In the genomic region with DNA sequence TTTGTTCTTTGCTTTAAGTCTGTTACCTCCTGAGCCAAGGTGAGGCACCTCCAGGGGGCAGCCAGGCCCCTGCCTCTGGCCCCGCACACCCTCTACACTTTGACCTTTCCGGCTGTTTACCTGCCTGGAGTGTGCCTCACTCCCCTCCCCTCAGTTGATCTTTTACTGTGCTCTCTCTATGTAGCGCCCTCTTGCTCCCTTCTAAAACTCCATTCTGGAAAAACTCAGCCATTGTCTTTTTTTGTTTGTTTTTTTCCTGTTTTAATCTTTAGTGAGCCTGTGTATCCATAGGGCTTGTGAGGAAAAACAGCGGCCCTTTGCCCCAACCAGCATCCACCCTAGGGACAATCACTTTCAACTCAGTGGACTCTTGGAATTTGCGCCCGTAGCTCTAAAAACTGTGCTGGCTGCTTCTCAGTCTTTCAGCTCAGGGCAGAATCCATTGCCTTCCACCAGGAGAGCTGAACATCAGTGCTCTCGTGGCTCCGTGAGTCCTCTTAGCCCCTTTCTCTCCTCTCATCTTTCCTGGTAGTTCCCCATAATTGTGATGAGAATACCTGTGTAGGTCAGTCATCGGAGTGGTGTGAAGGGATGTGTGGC, we compare ENCODE assay signal across 20 cellular contexts. TPM values are rescaled to one million over a fixed set of nuclear protein-coding genes. Genes with fewer than 3 reads are reported as not detected.
A peak's percentile ranks its signal among the peaks of the same experiment; 100 is the strongest.
DNase-seq lines count a peak whose midpoint lies in the region; ATAC-seq and TF ChIP-seq lines count a peak whose summit lies in the region.
"Had no signal": no experiment of that assay in that cellular context is flagged by ENCODE, and none has a peak within 500 bp of the region (broad histone marks: within the 10 kb centered on the region; RNA-seq: fewer than 3 reads in every experiment).

No MANE protein-coding gene starts in this region.

- peaks cover 31% of the 10 kb centered on the region for H3K4me1 Mint-ChIP-seq in CD4-positive, alpha-beta T cell (ENCODE audit: low read depth)
- H3K4me1 Mint-ChIP-seq in GM23338 (peaks cover 14% of the 10 kb centered on the region), neural crest cell (peaks cover 12% of the 10 kb centered on the region)
- peaks cover 22 to 24% of the 10 kb centered on the region in 2 donors for H3K4me1 Mint-ChIP-seq in effector memory CD8-positive, alpha-beta T cell (ENCODE audit: low read depth in 2 of 2)

- H3K36me3 ChIP-seq in GM23338 (ENCODE audit: insufficient read depth) (no peaks in the 10 kb centered on the region; the same call in 1 of the 2 replicates), H7 (replicated peaks; ENCODE audit: control insufficient read depth, insufficient read depth, low read length) (peaks cover 8% of the 10 kb centered on the region), uterus (no peaks in the 10 kb centered on the region)

- H3K9me3 ChIP-seq in CD4-positive, alpha-beta T cell (ENCODE audit: control insufficient read depth, low read length) = no peaks in the 10 kb centered on the region
- no peaks in the 10 kb centered on the region for H3K9me3 ChIP-seq in uterus
- H3K9me3 ChIP-seq: thoracic aorta had no signal

- peaks cover 8% of the 10 kb centered on the region; the same call in 1 of the 2 replicates for H3F3A ChIP-seq in GM23338 (replicated peaks; ENCODE audit: low read depth)

- H3K4me3 ChIP-seq in GM23338 = no peak overlapping the region
- H3K4me3 ChIP-seq in H7 (ENCODE audit: insufficient read depth, low read depth, low read length) = no peak overlapping the region
- H3K4me3 ChIP-seq in uterus = no peak overlapping the region
- H3K4me3 ChIP-seq: thoracic aorta had no signal

- intact Hi-C loops in CD4-positive, alpha-beta T cell (cut with DNase I, micrococcal nuclease) = no loop called here
- intact Hi-C loops in uterus (cut with DNase I; ENCODE audit: low total_unique reads) = no loop called here

- H3K27ac Mint-ChIP-seq in CD4-positive, alpha-beta T cell = peak overlapping the region; percentile 57
- H3K27ac Mint-ChIP-seq in GM23338 = no peak overlapping the region
- H3K27ac Mint-ChIP-seq in effector memory CD8-positive, alpha-beta T cell = peak overlapping the region; percentile 36 to 38
- no peak overlapping the region for H3K27ac Mint-ChIP-seq in neural crest cell (ENCODE audit: unreplicated experiment)
- H3K27ac Mint-ChIP-seq: nephron progenitor cell had no signal

- no peak for TF ChIP-seq CTCF in CD4-positive, alpha-beta T cell (IDR thresholded peaks at IDR 0.05)
- TF ChIP-seq CTCF in GM23338 (conservative IDR thresholded peaks at IDR 0.05; ENCODE audit: low read depth in 2 of 2) = 0 out of 4 replicates have a peak, but pooled peaks have one; percentile 9 to 15
- no peak for TF ChIP-seq CTCF in neural crest cell (conservative IDR thresholded peaks at IDR 0.05)
- TF ChIP-seq CTCF in uterus (IDR thresholded peaks at IDR 0.05) = no peak

- peaks cover 5% of the 10 kb centered on the region for H4K20me1 ChIP-seq in GM23338 (replicated peaks; ENCODE audit: insufficient read depth)

- no peak for ATAC-seq in CD4-positive, alpha-beta T cell (ENCODE audit: poor library complexity)
- ATAC-seq in GM23338 = no peak
- ATAC-seq in effector memory CD8-positive, alpha-beta T cell (replicated peaks) = no peak
- ATAC-seq: foreskin keratinocyte, right cardiac atrium had no signal

- no peaks in the 10 kb centered on the region for H3K9me2 ChIP-seq in GM23338 (ENCODE audit: insufficient read depth)

- H3K79me2 ChIP-seq in GM23338 (replicated peaks; ENCODE audit: insufficient read depth) = peaks cover 11% of the 10 kb centered on the region

- H3K27me3 Mint-ChIP-seq in CD4-positive, alpha-beta T cell = peaks cover 6% of the 10 kb centered on the region
- H3K27me3 Mint-ChIP-seq in GM23338 (ENCODE audit: insufficient read depth, low read depth, poor library complexity) (peaks cover 11% of the 10 kb centered on the region), neural crest cell (ENCODE audit: low read depth) (peaks cover 7% of the 10 kb centered on the region)
- no peaks in the 10 kb centered on the region for H3K27me3 Mint-ChIP-seq in effector memory CD8-positive, alpha-beta T cell

- CTCF ChIA-PET in CD4-positive, alpha-beta T cell (lab: Charles Lee) = no interaction called here

- H3K4me3 Mint-ChIP-seq in CD4-positive, alpha-beta T cell = peak overlapping the region; percentile 13
- H3K4me3 Mint-ChIP-seq in GM23338 (no peak overlapping the region; the same call in 2 of the 3 replicates), neural crest cell (peak overlapping the region; percentile 71)
- peak overlapping the region in 1 of 2 donors; percentile 1 for H3K4me3 Mint-ChIP-seq in effector memory CD8-positive, alpha-beta T cell
- H3K4me3 Mint-ChIP-seq: nephron progenitor cell had no signal

- DNase-seq in CD4-positive, alpha-beta T cell = no peak
- DNase-seq in GM23338 (ENCODE audit: low spot score) (no peak), neural crest cell (ENCODE audit: low read depth, low spot score) (no peak), substantia nigra (lab: John Stamatoyannopoulos, UW) (no peak), H7 (no peak), uterus (no peak)
- DNase-seq in effector memory CD8-positive, alpha-beta T cell = no peak
- DNase-seq: activated CD4-positive, alpha-beta T cell treated with anti-CD3 and anti-CD28 coated beads, Interleukin-2, amount 50 U/mL, for 48 hours; DMS53; foreskin keratinocyte; HCEC 1CT; NCI-H226; nephron progenitor cell; NK-92 treated with Interleukin-12 subunit alpha and Interleukin-12 subunit beta, amount 100 ng/mL, for 24 hours; stimulated activated CD4-positive, alpha-beta T cell treated with anti-CD3 and anti-CD28 coated beads, Interleukin-2, amount 100 ng/mL, for 24 hours; T1000 had no signal

- H3K36me3 Mint-ChIP-seq in CD4-positive, alpha-beta T cell (ENCODE audit: low read depth) = peaks cover 62% of the 10 kb centered on the region
- H3K36me3 Mint-ChIP-seq in GM23338 (ENCODE audit: low read depth) = peaks cover 30% of the 10 kb centered on the region
- peaks cover 72% of the 10 kb centered on the region for H3K36me3 Mint-ChIP-seq in effector memory CD8-positive, alpha-beta T cell (ENCODE audit: insufficient read depth)
- H3K36me3 Mint-ChIP-seq in neural crest cell (ENCODE audit: low read depth) = peaks cover 6% of the 10 kb centered on the region

- no peaks in the 10 kb centered on the region for H3K9me3 Mint-ChIP-seq in CD4-positive, alpha-beta T cell
- H3K9me3 Mint-ChIP-seq in GM23338 (no peaks in the 10 kb centered on the region), neural crest cell (no peaks in the 10 kb centered on the region)
- H3K9me3 Mint-ChIP-seq in effector memory CD8-positive, alpha-beta T cell = no peaks in the 10 kb centered on the region
- H3K9me3 Mint-ChIP-seq: nephron progenitor cell had no signal

- H3K27me3 ChIP-seq in CD4-positive, alpha-beta T cell (ENCODE audit: control insufficient read depth, insufficient read depth, low read length) = no peaks in the 10 kb centered on the region
- no peaks in the 10 kb centered on the region for H3K27me3 ChIP-seq in GM23338 (ENCODE audit: insufficient read depth)
- no peaks in the 10 kb centered on the region for H3K27me3 ChIP-seq in H7 (ENCODE audit: control insufficient read depth, insufficient read depth, low read length)
- H3K27me3 ChIP-seq in uterus = no peaks in the 10 kb centered on the region
- H3K27me3 ChIP-seq: foreskin keratinocyte had no signal

- no peak overlapping the region for H3K27ac ChIP-seq in CD4-positive, alpha-beta T cell (ENCODE audit: low read depth, low read length)
- H3K27ac ChIP-seq in GM23338 (ENCODE audit: low read depth) (no peak overlapping the region), substantia nigra (ENCODE audit: low read depth, low read length, poor library complexity, severe bottlenecking) (no peak overlapping the region), uterus (no peak overlapping the region)
- H3K27ac ChIP-seq: foreskin keratinocyte, thoracic aorta had no signal

- POLR2A ChIA-PET in CD4-positive, alpha-beta T cell (lab: Charles Lee) = interaction anchor here (1.0 kb wide), 1 partner anchor 8 kb away, joined by 3 read pairs; no protein-coding TSS in a partner anchor

- no peak for TF ChIP-seq POLR2A in uterus (IDR thresholded peaks at IDR 0.05)

- no peak overlapping the region for H2AFZ ChIP-seq in GM23338

- no peak overlapping the region for H3K4me2 ChIP-seq in GM23338

- H3K4me1 ChIP-seq in GM23338 (ENCODE audit: insufficient read depth) (0 out of 2 replicates have a peak, but pooled peaks cover 3% of the 10 kb centered on the region), uterus (peaks cover 5 to 13% of the 10 kb centered on the region in 2 donors)
- H3K4me1 ChIP-seq: foreskin keratinocyte had no signal

RNA-seq across cellular contexts. Expression of gene AMDHD2, which starts 4.3 kb away (rescaled TPM):
- total RNA-seq in CD4-positive, alpha-beta T cell = 100 to 1,000 TPM; 171 to 177 TPM
- 62.1 and 68.1 TPM in 2 replicates for total RNA-seq in GM23338 (2014; rRNA removed; shearing (Covaris generic))
- polyA plus RNA-seq in GM23338 (2016; fragmentation: Nextera tagmentation; extraction: Ambion mirVana) = 12.2 and 20.2 TPM in 2 replicates
- total RNA-seq in neural crest cell = 50.9 and 58.3 TPM in 2 replicates
- 50.5 and 62.3 TPM in 2 replicates for total RNA-seq in H7 (2014; rRNA removed; shearing (Covaris generic))
- total RNA-seq in uterus = 10 to 100 TPM in 3 of 4 donors, 1 to 10 TPM in 1; 7.9 to 36.5 (median 22.0) TPM

RNA-seq across cellular contexts. Expression of gene CEMP1, which starts 6.8 kb away (rescaled TPM):
- total RNA-seq in CD4-positive, alpha-beta T cell = 1 to 10 TPM; 1.0 to 1.8 TPM
- total RNA-seq in GM23338 (2014; rRNA removed; shearing (Covaris generic)) = 0.31 TPM in 1 of 2 replicates, not detected in the other
- 7.5 and 10.1 TPM in 2 replicates for polyA plus RNA-seq in GM23338 (2016; fragmentation: Nextera tagmentation; extraction: Ambion mirVana)
- total RNA-seq in neural crest cell = not detected in 2 replicates
- total RNA-seq in H7 (2014; rRNA removed; shearing (Covaris generic)) = not detected in 2 replicates
- 1 to 10 TPM in 1 of 4 donors, under 1 TPM in 1, not detected in 2; 0.46 to 3.3 TPM for total RNA-seq in uterus
- total RNA-seq: chondrocyte, endothelial cell of umbilical vein, foreskin keratinocyte, right cardiac atrium had no signal
- polyA plus RNA-seq: endothelial cell of umbilical vein, foreskin keratinocyte had no signal

RNA-seq across cellular contexts. Expression of gene ATP6V0C, which starts 10.7 kb away (rescaled TPM):
- total RNA-seq in CD4-positive, alpha-beta T cell = 100 to 1,000 TPM; 224 to 234 TPM
- 98.2 and 109 TPM in 2 replicates for total RNA-seq in GM23338 (2014; rRNA removed; shearing (Covaris generic))
- 154 and 162 TPM in 2 replicates for polyA plus RNA-seq in GM23338 (2016; fragmentation: Nextera tagmentation; extraction: Ambion mirVana)
- total RNA-seq in neural crest cell = 154 and 159 TPM in 2 replicates
- 40.5 and 56.4 TPM in 2 replicates for total RNA-seq in H7 (2014; rRNA removed; shearing (Covaris generic))
- 100 to 1,000 TPM in 1 of 4 donors, 10 to 100 TPM in 3; 14.3 to 126 (median 41.4) TPM for total RNA-seq in uterus

RNA-seq across cellular contexts. Expression of gene PDPK1, which starts 13.4 kb away (rescaled TPM):
- total RNA-seq in CD4-positive, alpha-beta T cell = 10 to 100 TPM; 46.1 to 51.1 TPM
- total RNA-seq in GM23338 (2014; rRNA removed; shearing (Covaris generic)) = 24.9 and 25.8 TPM in 2 replicates
- polyA plus RNA-seq in GM23338 (2016; fragmentation: Nextera tagmentation; extraction: Ambion mirVana) = 13.1 and 19.3 TPM in 2 replicates
- total RNA-seq in neural crest cell (34.2 and 37.5 TPM in 2 replicates), uterus (10 to 100 TPM; 11.0 to 66.2 (median 23.9) TPM)
- total RNA-seq in H7 (2014; rRNA removed; shearing (Covaris generic)) = 11.4 and 21.7 TPM in 2 replicates

RNA-seq across cellular contexts. Expression of gene TBC1D24, which starts 49.5 kb away (rescaled TPM):
- 1 to 10 TPM; 1.2 to 2.1 TPM for total RNA-seq in CD4-positive, alpha-beta T cell
- total RNA-seq in GM23338 (2014; rRNA removed; shearing (Covaris generic)) = 19.3 and 21.0 TPM in 2 replicates
- polyA plus RNA-seq in GM23338 (2016; fragmentation: Nextera tagmentation; extraction: Ambion mirVana) = 5.4 and 6.1 TPM in 2 replicates
- total RNA-seq in neural crest cell = 30.0 and 32.5 TPM in 2 replicates
- 12.3 and 13.5 TPM in 2 replicates for total RNA-seq in H7 (2014; rRNA removed; shearing (Covaris generic))
- total RNA-seq in uterus = 10 to 100 TPM in 1 of 4 donors, 1 to 10 TPM in 2, under 1 TPM in 1; 0.59 to 21.6 (median 4.6) TPM

Comparison
In these comparisons a context has a peak if more than half of its experiments do, and no peak if none do; other contexts are left out.
1. H3K27ac Mint-ChIP-seq: peak in CD4-positive, alpha-beta T cell (single experiment) and effector memory CD8-positive, alpha-beta T cell (2 of 2); none in GM23338 (single experiment) and neural crest cell (single experiment).
2. CTCF ChIP-seq: peak in GM23338 (2 of 2); none in CD4-positive, alpha-beta T cell (single experiment), neural crest cell (single experiment) and uterus (0 of 4).